In the genomic region with DNA sequence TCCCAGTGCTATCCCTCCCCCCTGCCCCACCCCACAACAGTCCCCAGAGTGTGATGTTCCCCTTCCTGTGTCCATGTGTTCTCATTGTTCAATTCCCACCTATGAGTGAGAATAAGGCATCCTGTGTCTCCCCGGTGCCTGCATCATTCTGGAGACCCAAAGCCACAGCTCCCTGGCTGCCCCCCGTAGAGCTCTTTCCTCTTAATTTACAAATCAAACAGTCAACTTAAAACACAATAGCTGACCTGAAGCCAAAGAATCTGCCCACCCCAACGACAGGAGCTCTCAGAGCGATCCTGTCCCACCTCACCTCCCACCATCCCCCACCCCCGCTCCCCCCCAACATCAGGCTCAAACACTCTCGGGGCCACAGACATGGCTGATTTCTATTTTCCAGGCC, we compare ENCODE assay signal across 13 cellular contexts.
"Had no signal": no experiment of that assay in that cellular context is flagged by ENCODE, and none has a peak within 500 bp of the region (broad histone marks: within the 10 kb centered on the region; RNA-seq: fewer than 3 reads in every experiment).

No MANE protein-coding gene starts in this region.

- H3K27ac ChIP-seq: foreskin keratinocyte, suprapubic skin, upper lobe of left lung had no signal

- H3K36me3 ChIP-seq: suprapubic skin, upper lobe of left lung had no signal

- H3K9me3 ChIP-seq: mucosa of descending colon, suprapubic skin, upper lobe of left lung had no signal

- DNase-seq: activated CD4-positive, alpha-beta T cell treated with anti-CD3 and anti-CD28 coated beads for 1 hour; activated CD4-positive, alpha-beta T cell treated with anti-CD3 and anti-CD28 coated beads, Interleukin-2, amount 50 U/mL, for 48 hours; activated gamma-delta T cell treated with Interleukin-2 at 50 U/mL for 16 hours; activated naive CD8-positive, alpha-beta T cell treated with anti-CD3 and anti-CD28 coated beads, Interleukin-2, amount 10 ng/mL, durations not matched to agents 7 days and 5 days; activated T-cell treated with anti-CD3 and anti-CD28 coated beads, Interleukin-2, amount 50 U/mL, for 4 hours; foreskin keratinocyte; left cardiac atrium; mucosa of descending colon; naive thymus-derived CD8-positive, alpha-beta T cell; stimulated activated CD4-positive, alpha-beta T cell treated with anti-CD3 and anti-CD28 coated beads, Interleukin-12 subunit alpha, Interleukin-12 subunit beta, amount 100 ng/mL, for 4 hours; stimulated activated naive CD8-positive, alpha-beta T cell treated with anti-CD3 and anti-CD28 coated beads, Interleukin-15, Interleukin-2, amounts not matched to agents 100 U/mL and 50 U/mL, for 24 hours; upper lobe of left lung had no signal

- ATAC-seq: activated T-cell treated with anti-CD3 and anti-CD28 coated beads, Interleukin-2, amount 50 U/mL, for 4 hours; foreskin keratinocyte; left cardiac atrium; mucosa of descending colon; naive thymus-derived CD8-positive, alpha-beta T cell; stimulated activated naive CD8-positive, alpha-beta T cell treated with anti-CD3 and anti-CD28 coated beads, Interleukin-15, Interleukin-2, amounts not matched to agents 100 U/mL and 50 U/mL, for 24 hours had no signal

- H3K4me3 ChIP-seq: mucosa of descending colon, suprapubic skin, upper lobe of left lung had no signal

- H3K27me3 ChIP-seq: foreskin keratinocyte had no signal

- H3K4me1 ChIP-seq: foreskin keratinocyte, suprapubic skin, upper lobe of left lung had no signal
